Comparison of ENCODE assay signal across 1 cellular context in genomic region chr1:109620890-109621289, GRCh38.
A peak's percentile ranks its signal among the peaks of the same experiment; 100 is the strongest.
TF ChIP-seq lines count a peak whose summit lies in the region.

No MANE protein-coding gene starts in this region.

TF ChIP-seq in HepG2, 621 proteins besides CTCF, POLR2A, EP300 and RAD21 (continued from another document and continues in another):
- TF ChIP-seq THRA (CRISPR knock-in tag; IDR thresholded peaks at IDR 0.05; ENCODE audit: borderline replicate concordance) (no peak), GRHL1 (CRISPR knock-in tag; conservative IDR thresholded peaks at IDR 0.05) (no peak), ZNF775 (CRISPR knock-in tag; IDR thresholded peaks at IDR 0.05; ENCODE audit: borderline replicate concordance) (no peak), E2F2 (CRISPR knock-in tag; IDR thresholded peaks at IDR 0.05; ENCODE audit: borderline replicate concordance) (no peak), GTF2F1 (IDR thresholded peaks at IDR 0.05; ENCODE audit: low read length) (no peak), ATAD3A (CRISPR knock-in tag; IDR thresholded peaks at IDR 0.05) (no peak), ZNF484 (CRISPR knock-in tag; IDR thresholded peaks at IDR 0.05; ENCODE audit: borderline replicate concordance, low read depth) (no peak), EHMT2 (IDR thresholded peaks at IDR 0.05; ENCODE audit: borderline replicate concordance, low read depth, low read length) (no peak), FOXK2 (IDR thresholded peaks at IDR 0.05) (no peak), MAZ (IDR thresholded peaks at IDR 0.05; ENCODE audit: borderline replicate concordance, low read depth, low read length) (peak; percentile 73), MAZ (CRISPR knock-in tag; IDR thresholded peaks at IDR 0.05; ENCODE audit: low read depth) (peak; percentile 65; the same call in 1 of the 2 replicates), NONO (IDR thresholded peaks at IDR 0.05) (no peak), NONO (CRISPR knock-in tag; conservative IDR thresholded peaks at IDR 0.05) (no peak), MLXIP (CRISPR knock-in tag; IDR thresholded peaks at IDR 0.05; ENCODE audit: borderline replicate concordance) (no peak), HCFC1 (IDR thresholded peaks at IDR 0.05; ENCODE audit: low read depth, low read length) (no peak), PRPF4 (IDR thresholded peaks at IDR 0.05; ENCODE audit: low read depth, low read length, poor library complexity, severe bottlenecking) (no peak), MED1 (CRISPR knock-in tag; IDR thresholded peaks at IDR 0.05) (no peak), ZNF512 (CRISPR knock-in tag; IDR thresholded peaks at IDR 0.05) (no peak), NR2F2 (IDR thresholded peaks at IDR 0.05; ENCODE audit: borderline replicate concordance, low read depth) (no peak), KLF12 (CRISPR knock-in tag; IDR thresholded peaks at IDR 0.05; ENCODE audit: borderline replicate concordance) (no peak), ETV5 (CRISPR knock-in tag; IDR thresholded peaks at IDR 0.05; ENCODE audit: borderline replicate concordance) (peak; percentile 77), ARNT (IDR thresholded peaks at IDR 0.05) (no peak), TEAD3 (CRISPR knock-in tag; optimal IDR thresholded peaks at IDR 0.05; ENCODE audit: borderline replicate concordance) (no peak), ZNF724P (CRISPR knock-in tag; IDR thresholded peaks at IDR 0.05; ENCODE audit: borderline replicate concordance) (no peak), MXD4 (CRISPR knock-in tag; IDR thresholded peaks at IDR 0.05) (peak; percentile 44; the same call in 1 of the 2 replicates), RBFOX2 (IDR thresholded peaks at IDR 0.05; ENCODE audit: low read depth, low read length) (peak; percentile 65), SRF (IDR thresholded peaks at IDR 0.05; ENCODE audit: low read depth, low read length) (no peak), ZNF615 (CRISPR knock-in tag; IDR thresholded peaks at IDR 0.05; ENCODE audit: borderline replicate concordance) (no peak), MAFK (conservative IDR thresholded peaks at IDR 0.05 in 1 of 2, IDR thresholded peaks at IDR 0.05 in 1 of 2; ENCODE audit: low read length in 2 of 2) (no peak), E2F5 (CRISPR knock-in tag; conservative IDR thresholded peaks at IDR 0.05) (no peak), ZNF777 (CRISPR knock-in tag; IDR thresholded peaks at IDR 0.05) (no peak), ZBTB20 (CRISPR knock-in tag; IDR thresholded peaks at IDR 0.05; ENCODE audit: borderline replicate concordance, low read depth) (no peak), ZNF34 (CRISPR knock-in tag; IDR thresholded peaks at IDR 0.05; ENCODE audit: borderline replicate concordance) (no peak), ZNF281 (CRISPR knock-in tag; IDR thresholded peaks at IDR 0.05; ENCODE audit: borderline replicate concordance) (peak; percentile 64; the same call in 1 of the 2 replicates), ZNF572 (CRISPR knock-in tag; IDR thresholded peaks at IDR 0.05) (no peak), POGZ (CRISPR knock-in tag; IDR thresholded peaks at IDR 0.05) (no peak), THAP9 (CRISPR knock-in tag; IDR thresholded peaks at IDR 0.05; ENCODE audit: borderline replicate concordance) (no peak), HMG20A (CRISPR knock-in tag; IDR thresholded peaks at IDR 0.05; ENCODE audit: borderline replicate concordance) (no peak; the same call in 1 of the 2 replicates), ZFP36L2 (CRISPR knock-in tag; IDR thresholded peaks at IDR 0.05) (no peak), ZNF616 (CRISPR knock-in tag; IDR thresholded peaks at IDR 0.05; ENCODE audit: low read depth) (no peak), CREBL2 (CRISPR knock-in tag; IDR thresholded peaks at IDR 0.05; ENCODE audit: borderline replicate concordance) (no peak)
